ENCODE assay signal across 24 cellular contexts in the genomic region with DNA sequence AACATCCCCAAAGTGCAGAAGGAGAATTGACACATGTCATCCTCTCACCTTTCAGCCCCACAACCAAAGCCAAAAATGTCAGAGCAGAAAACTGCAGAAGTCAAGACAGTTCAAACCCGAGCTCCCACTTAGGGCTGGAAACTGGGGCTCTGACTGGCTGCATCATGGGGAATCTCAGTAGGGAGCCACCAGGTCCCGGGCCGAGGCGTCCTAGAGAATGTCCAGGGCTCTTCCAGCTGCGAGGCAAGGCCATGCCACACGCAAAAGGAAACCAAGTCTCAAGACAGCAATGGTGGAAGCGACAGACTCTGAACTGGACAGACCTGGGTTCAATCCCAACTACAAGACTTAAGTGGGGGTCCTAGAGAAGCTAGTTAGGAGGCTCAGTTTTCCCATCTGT. TPM values are rescaled to one million over a fixed set of nuclear protein-coding genes. Genes with fewer than 3 reads are reported as not detected.
DNase-seq lines count a peak whose midpoint lies in the region; ATAC-seq and TF ChIP-seq lines count a peak whose summit lies in the region.
"Had no signal": no experiment of that assay in that cellular context is flagged by ENCODE, and none has a peak within 500 bp of the region (broad histone marks: within the 10 kb centered on the region; RNA-seq: fewer than 3 reads in every experiment).

No MANE protein-coding gene starts in this region.

- TF ChIP-seq POLR2A in breast epithelium (IDR thresholded peaks at IDR 0.05) (no peak), suprapubic skin (IDR thresholded peaks at IDR 0.05) (no peak)

- H3K9me3 Mint-ChIP-seq in MCF 10A (ENCODE audit: unreplicated experiment): no peaks in the 10 kb centered on the region
- H3K9me3 Mint-ChIP-seq: CD4-positive, alpha-beta T cell had no signal

- H3K4me3 ChIP-seq in breast epithelium (no peak overlapping the region), mesenchymal stem cell (ENCODE audit: insufficient read depth in 1 of 2, low read depth in 1 of 2, low read length in 2 of 2) (no peak overlapping the region), suprapubic skin (no peak overlapping the region)
- H3K4me3 ChIP-seq: BLaER1, GM12878 had no signal

- intact Hi-C loops in breast epithelium (cut with DNase I; ENCODE audit: low total_unique reads) (no loop called here), MCF 10A (cut with micrococcal nuclease) (no loop called here)

- H3K27ac Mint-ChIP-seq in MCF 10A (ENCODE audit: low read depth, unreplicated experiment): no peak overlapping the region
- H3K27ac Mint-ChIP-seq: CD4-positive, alpha-beta T cell had no signal

- no peak overlapping the region for H4K91ac ChIP-seq in mesenchymal stem cell (ENCODE audit: low read length)

- no peak overlapping the region for H3K4me2 ChIP-seq in mesenchymal stem cell (ENCODE audit: low read length, poor library complexity, severe bottlenecking)
- H3K4me2 ChIP-seq: BLaER1 had no signal

- no peak for TF ChIP-seq EP300 in suprapubic skin (IDR thresholded peaks at IDR 0.05)

- H3K36me3 ChIP-seq in breast epithelium (no peaks in the 10 kb centered on the region), mesenchymal stem cell (ENCODE audit: control insufficient read depth in 1 of 2, insufficient read depth in 2 of 2, low read depth in 1 of 2, low read length in 2 of 2) (peaks cover 40 to 49% of the 10 kb centered on the region in 2 experiments), suprapubic skin (no peaks in the 10 kb centered on the region)

- H4K8ac ChIP-seq in mesenchymal stem cell (ENCODE audit: low read length): no peak overlapping the region

- BruUV-seq in MCF 10A (replicated peaks; lab: Mats Ljungman, UMichigan): no TSS peak

- peaks cover 43% of the 10 kb centered on the region for H3K4me1 Mint-ChIP-seq in MCF 10A (ENCODE audit: insufficient read depth, unreplicated experiment)

- DNase-seq in breast epithelium (ENCODE audit: low spot score in 2 of 2): no peak
- DNase-seq in MCF 10A (ENCODE audit: unreplicated experiment): no peak
- DNase-seq in mesenchymal stem cell: no peak
- DNase-seq in suprapubic skin (ENCODE audit: low spot score in 2 of 2): peak in 1 of 2 donors; percentile 64
- DNase-seq in GM03348 (ENCODE audit: low spot score): no peak
- DNase-seq in NCI-H345 treated with DMSO at 0.1 percent for 48 hours (lab: John Stamatoyannopoulos, UW; ENCODE audit: unreplicated experiment): no peak
- DNase-seq: ACHN; CD4-positive, alpha-beta T cell; COR-L47; H7; Karpas-422; NCI-H1694; NCI-H2081 treated with DMSO at 0.1 percent for 48 hours; NCI-H2171 treated with DMSO at 0.1 percent for 48 hours; NCI-H446; NCI-H526; PC-3; RPMI8226; SHP77 had no signal

- no peak for TF ChIP-seq CTCF in breast epithelium (IDR thresholded peaks at IDR 0.05)
- no peak for TF ChIP-seq CTCF in MCF 10A (IDR thresholded peaks at IDR 0.05; ENCODE audit: unreplicated experiment)
- TF ChIP-seq CTCF in suprapubic skin (IDR thresholded peaks at IDR 0.05): no peak

- no peaks in the 10 kb centered on the region for H3K9me3 ChIP-seq in breast epithelium
- no peaks in the 10 kb centered on the region for H3K9me3 ChIP-seq in mesenchymal stem cell (ENCODE audit: control insufficient read depth, low read length)
- no peaks in the 10 kb centered on the region for H3K9me3 ChIP-seq in suprapubic skin
- H3K9me3 ChIP-seq: BLaER1 had no signal

- no peak for ATAC-seq in GM21576 (IDR thresholded peaks at IDR 0.05; ENCODE audit: unreplicated experiment)
- no peak for ATAC-seq in HG03571 (IDR thresholded peaks at IDR 0.05; ENCODE audit: unreplicated experiment)
- ATAC-seq: GM12878, PC-3 had no signal

- H2AFZ ChIP-seq in mesenchymal stem cell (ENCODE audit: low read depth, low read length): no peak overlapping the region

- 97% methylated on average over 7 of the region's 7 CpGs for WGBS in mesenchymal stem cell
- 93% methylated on average over 7 of the region's 7 CpGs for WGBS in suprapubic skin

- H3K9ac ChIP-seq in mesenchymal stem cell (ENCODE audit: low read length): peak overlapping the region; percentile 68
- H3K9ac ChIP-seq: BLaER1 had no signal

- H3K27me3 ChIP-seq in breast epithelium (no peaks in the 10 kb centered on the region), mesenchymal stem cell (ENCODE audit: control insufficient read depth in 1 of 2, insufficient read depth in 1 of 2, low read length in 2 of 2) (no peaks in the 10 kb centered on the region), suprapubic skin (no peaks in the 10 kb centered on the region)
- H3K27me3 ChIP-seq: BLaER1 had no signal

- CTCF ChIA-PET in MCF 10A (lab: Yijun Ruan, JAX): interaction anchor here (0.6 to 16.1 kb wide), 4 partner anchors 11 to 93 kb away, joined by 3 to 147 read pairs (median 3); no protein-coding TSS in a partner anchor

- no peak overlapping the region for H2BK5ac ChIP-seq in mesenchymal stem cell (ENCODE audit: low read depth, low read length, poor library complexity, severe bottlenecking)

- no peak overlapping the region for H2BK15ac ChIP-seq in mesenchymal stem cell (ENCODE audit: low read depth, poor library complexity, severe bottlenecking)

- H2BK12ac ChIP-seq in mesenchymal stem cell (ENCODE audit: low read length in 2 of 2): no peak overlapping the region

- H3K27me3 Mint-ChIP-seq in MCF 10A (ENCODE audit: insufficient read depth, unreplicated experiment): no peaks in the 10 kb centered on the region

- POLR2A ChIA-PET in MCF 10A (lab: Yijun Ruan, JAX): interaction anchor here (0.6 to 5.0 kb wide), 6 partner anchors 13 to 1307 kb away, joined by 3 to 52 read pairs (median 3); partner anchors contain the start of genes SH3PXD2B and UBTD2

- no peak overlapping the region for H3K4me3 Mint-ChIP-seq in MCF 10A (ENCODE audit: unreplicated experiment)
- H3K4me3 Mint-ChIP-seq: CD4-positive, alpha-beta T cell had no signal

- no peak overlapping the region for H3K18ac ChIP-seq in mesenchymal stem cell (ENCODE audit: low read depth in 1 of 2, low read length in 2 of 2)

- peaks cover 48% of the 10 kb centered on the region for H3K79me1 ChIP-seq in mesenchymal stem cell (replicated peaks; ENCODE audit: low read length, poor library complexity, severe bottlenecking)

- peaks cover 14 to 27% of the 10 kb centered on the region in 2 donors for H3K4me1 ChIP-seq in breast epithelium
- peaks cover 37% of the 10 kb centered on the region for H3K4me1 ChIP-seq in mesenchymal stem cell (ENCODE audit: control insufficient read depth, insufficient read depth, low read depth, low read length)
- H3K4me1 ChIP-seq in suprapubic skin: peaks cover 79% of the 10 kb centered on the region

- peak overlapping the region; percentile 75 to 83 for H3K27ac ChIP-seq in breast epithelium
- H3K27ac ChIP-seq in mesenchymal stem cell (ENCODE audit: low read length, poor library complexity, severe bottlenecking): no peak overlapping the region
- H3K27ac ChIP-seq in suprapubic skin: peak overlapping the region; percentile 84
- H3K27ac ChIP-seq: 22Rv1, BLaER1 had no signal

- H3K23ac ChIP-seq in mesenchymal stem cell (ENCODE audit: low read length in 2 of 2): no peak overlapping the region

- H2AK5ac ChIP-seq in mesenchymal stem cell (ENCODE audit: low read length, severe bottlenecking): no peak overlapping the region

- H2BK120ac ChIP-seq in mesenchymal stem cell (ENCODE audit: low read depth, low read length): no peak overlapping the region

- H3K14ac ChIP-seq in mesenchymal stem cell (ENCODE audit: low read length in 2 of 2): no peak overlapping the region

- H3K4ac ChIP-seq in mesenchymal stem cell (ENCODE audit: low read depth in 1 of 2, low read length in 2 of 2): no peak overlapping the region

- H3K36me3 Mint-ChIP-seq in MCF 10A (ENCODE audit: insufficient read depth, unreplicated experiment): peaks cover 7% of the 10 kb centered on the region

RNA-seq across cellular contexts. Expression of gene SH3PXD2B, which starts 13.8 kb away (rescaled TPM):
- total RNA-seq in breast epithelium (100 to 1,000 TPM in 1 of 3 donors, 10 to 100 TPM in 2; 35.3 to 118 (median 43.9) TPM), MCF 10A (2022) (34.1 and 42.3 TPM in 2 replicates), suprapubic skin (10 to 100 TPM; 29.1 to 42.1 (median 31.3) TPM)
- polyA plus RNA-seq in mesenchymal stem cell (2013, experiment 1 of 2): 25.7 TPM
- polyA plus RNA-seq in mesenchymal stem cell (2013, experiment 2 of 2): 23.0 TPM
